ENCODE assay signal across 8 cellular contexts in genomic region chr11:64553554-64554201, GRCh38. TPM values are rescaled to one million over a fixed set of nuclear protein-coding genes. Genes with fewer than 3 reads are reported as not detected.
DNase-seq lines count a peak whose midpoint lies in the region; ATAC-seq and TF ChIP-seq lines count a peak whose summit lies in the region.

No MANE protein-coding gene starts in this region.

- ATAC-seq in CD4-positive, CD25-positive, alpha-beta regulatory T cell (ENCODE audit: low read depth in 2 of 2) = peak in 1 of 2 donors; percentile 37
- no peak for ATAC-seq in HG02973 (IDR thresholded peaks at IDR 0.05; ENCODE audit: unreplicated experiment)

- H3K27ac Mint-ChIP-seq in CD4-positive, CD25-positive, alpha-beta regulatory T cell = no peak overlapping the region

- H3K4me3 ChIP-seq in CD4-positive, CD25-positive, alpha-beta regulatory T cell (ENCODE audit: low read depth, low read length) = no peak overlapping the region
- H3K4me3 ChIP-seq in astrocyte of the spinal cord (ENCODE audit: low read depth, low read length) (no peak overlapping the region), skeletal muscle tissue (ENCODE audit: low read length in 3 of 3) (peak overlapping the region in 2 of 3 donors; percentile 35 to 38)

- peak; percentile 97 for TF ChIP-seq CTCF in astrocyte of the spinal cord (IDR thresholded peaks at IDR 0.05; ENCODE audit: low read depth, low read length)

- no peaks in the 10 kb centered on the region for H3K9me3 ChIP-seq in CD4-positive, CD25-positive, alpha-beta regulatory T cell (ENCODE audit: control insufficient read depth in 2 of 2, low read length in 2 of 2)
- no peaks in the 10 kb centered on the region for H3K9me3 ChIP-seq in skeletal muscle tissue (ENCODE audit: control insufficient read depth in 3 of 3, low read length in 3 of 3)

- no peaks in the 10 kb centered on the region for H3K36me3 ChIP-seq in CD4-positive, CD25-positive, alpha-beta regulatory T cell (ENCODE audit: control insufficient read depth, insufficient read depth, low read length)
- H3K36me3 ChIP-seq in skeletal muscle tissue (ENCODE audit: control insufficient read depth in 3 of 3, insufficient read depth in 3 of 3, low read length in 3 of 3) = no peaks in the 10 kb centered on the region

- no peaks in the 10 kb centered on the region for H3K4me1 Mint-ChIP-seq in CD4-positive, CD25-positive, alpha-beta regulatory T cell

- in situ Hi-C loops in astrocyte of the spinal cord (cut with HindIII; ENCODE audit: low sequenced_read_pairs) = no loop called here

- H3K27me3 Mint-ChIP-seq in CD4-positive, CD25-positive, alpha-beta regulatory T cell = peaks cover 4% of the 10 kb centered on the region

- no peak overlapping the region for H3K4me3 Mint-ChIP-seq in CD4-positive, CD25-positive, alpha-beta regulatory T cell

- H3K9me3 Mint-ChIP-seq in CD4-positive, CD25-positive, alpha-beta regulatory T cell = peaks cover 0 to 6% (median 0%) of the 10 kb centered on the region in 7 donors

- no peaks in the 10 kb centered on the region for H3K27me3 ChIP-seq in CD4-positive, CD25-positive, alpha-beta regulatory T cell (ENCODE audit: control insufficient read depth, insufficient read depth, low read length)
- H3K27me3 ChIP-seq in skeletal muscle tissue (ENCODE audit: control insufficient read depth in 3 of 3, insufficient read depth in 3 of 3, low read length in 3 of 3) = peaks cover 0 to 3% (median 3%) of the 10 kb centered on the region in 3 donors

- H3K27ac ChIP-seq in CD4-positive, CD25-positive, alpha-beta regulatory T cell (ENCODE audit: insufficient read depth, low read length, poor library complexity, severe bottlenecking) = no peak overlapping the region
- H3K27ac ChIP-seq in skeletal muscle tissue (ENCODE audit: low read depth, low read length) = peak overlapping the region; percentile 70

- DNase-seq in CD4-positive, CD25-positive, alpha-beta regulatory T cell = peak; percentile 16 to 37 (median 27)
- peak; percentile 30 for DNase-seq in HK-2 (ENCODE audit: unreplicated experiment)
- DNase-seq in T follicular helper cell (ENCODE audit: low read depth) = peak; percentile 33
- DNase-seq in astrocyte of the spinal cord (ENCODE audit: low read depth, low spot score) = peak; percentile 42
- peak in 36 of 51 donors; percentile 19 to 75 (median 40) for DNase-seq in hypothalamus (lab: John Stamatoyannopoulos, UW)
- DNase-seq in NCI-H2029 treated with DMSO at 0.1 percent for 48 hours (lab: John Stamatoyannopoulos, UW) = no peak

- H3K9ac ChIP-seq in skeletal muscle tissue (ENCODE audit: low read depth in 1 of 3, low read length in 3 of 3) = peak overlapping the region in 2 of 3 donors; percentile 64 to 65

- no peaks in the 10 kb centered on the region for H3K36me3 Mint-ChIP-seq in CD4-positive, CD25-positive, alpha-beta regulatory T cell

- H3K4me1 ChIP-seq in CD4-positive, CD25-positive, alpha-beta regulatory T cell (ENCODE audit: control insufficient read depth, insufficient read depth, low read length, poor library complexity, severe bottlenecking) = no peaks in the 10 kb centered on the region
- peaks cover 17 to 18% (median 18%) of the 10 kb centered on the region in 3 donors for H3K4me1 ChIP-seq in skeletal muscle tissue (ENCODE audit: control insufficient read depth in 3 of 3, insufficient read depth in 3 of 3, low read length in 3 of 3)

RNA-seq across cellular contexts. Expression of gene SLC22A11, which starts 2.1 kb away (rescaled TPM):
- not detected for total RNA-seq in CD4-positive, CD25-positive, alpha-beta regulatory T cell
- polyA plus RNA-seq in CD4-positive, CD25-positive, alpha-beta regulatory T cell = not detected
- not detected for total RNA-seq in skeletal muscle tissue

RNA-seq across cellular contexts. Expression of gene SLC22A12, which starts 37.3 kb away (rescaled TPM):
- not detected for total RNA-seq in CD4-positive, CD25-positive, alpha-beta regulatory T cell
- polyA plus RNA-seq in CD4-positive, CD25-positive, alpha-beta regulatory T cell = not detected
- total RNA-seq in skeletal muscle tissue = not detected

Comparison
In these comparisons a context has a peak if more than half of its experiments do, and no peak if none do; other contexts are left out.
1. H3K4me3 ChIP-seq: peak in skeletal muscle tissue (2 of 3); none in CD4-positive, CD25-positive, alpha-beta regulatory T cell (single experiment) and astrocyte of the spinal cord (single experiment).